Comparison of ENCODE assay signal across 8 cellular contexts in genomic region chr2:24122356-24123211, GRCh38. TPM values are rescaled to one million over a fixed set of nuclear protein-coding genes. Genes with fewer than 3 reads are reported as not detected.
DNase-seq lines count a peak whose midpoint lies in the region; ATAC-seq and TF ChIP-seq lines count a peak whose summit lies in the region.

No MANE protein-coding gene starts in this region.

- H3K27ac Mint-ChIP-seq in endothelial cell (ENCODE audit: unreplicated experiment) = peak overlapping the region; percentile 42

- H3K79me2 ChIP-seq in osteoblast (ENCODE audit: insufficient read depth, low read length) = peaks cover 7% of the 10 kb centered on the region

- no peaks in the 10 kb centered on the region for H3K9me3 Mint-ChIP-seq in endothelial cell (ENCODE audit: unreplicated experiment)

- DNase-seq in NCI-H1417 (lab: John Stamatoyannopoulos, UW) = peak in 2 of 3 experiments; percentile 39 to 73
- DNase-seq in NCI-H1417 treated with DMSO at 0.1 percent for 48 hours (lab: John Stamatoyannopoulos, UW) = no peak
- DNase-seq in OCI-M1 (lab: John Stamatoyannopoulos, UW) = peak; percentile 28
- DNase-seq in endothelial cell (ENCODE audit: low spot score) = no peak
- peak; percentile 80 for DNase-seq in osteoblast (ENCODE audit: insufficient read length, low spot score, missing footprints)
- DNase-seq in GF-D8 (lab: John Stamatoyannopoulos, UW) = no peak
- no peak for DNase-seq in middle frontal gyrus (ENCODE audit: extremely low spot score, low spot score)

- peaks cover 7% of the 10 kb centered on the region for H3K4me1 Mint-ChIP-seq in endothelial cell (ENCODE audit: unreplicated experiment)

- peak overlapping the region; percentile 87 for H3K27ac ChIP-seq in osteoblast (ENCODE audit: low read depth, low read length)

- H3K4me1 ChIP-seq in osteoblast (ENCODE audit: insufficient read depth, low read length) = peaks cover 14% of the 10 kb centered on the region

- ATAC-seq in GM21515 (IDR thresholded peaks at IDR 0.05; ENCODE audit: unreplicated experiment) = no peak

- H3K4me3 Mint-ChIP-seq in endothelial cell (ENCODE audit: unreplicated experiment) = peak overlapping the region; percentile 93

- no peaks in the 10 kb centered on the region for H3K36me3 ChIP-seq in osteoblast (ENCODE audit: insufficient read depth, low read length)

- H3K9me3 ChIP-seq in osteoblast (ENCODE audit: low read depth, low read length) = no peaks in the 10 kb centered on the region

- H3K4me3 ChIP-seq in osteoblast (ENCODE audit: insufficient read depth, low read length) = peak overlapping the region; percentile 87

- H4K20me1 ChIP-seq in osteoblast (ENCODE audit: insufficient read depth, low read length) = no peaks in the 10 kb centered on the region

- no peak for TF ChIP-seq CTCF in endothelial cell (IDR thresholded peaks at IDR 0.05; ENCODE audit: unreplicated experiment)
- no peak for TF ChIP-seq CTCF in osteoblast (IDR thresholded peaks at IDR 0.05; ENCODE audit: extremely low read depth, low read depth, low read length)

- H3K36me3 Mint-ChIP-seq in endothelial cell (ENCODE audit: low read depth, unreplicated experiment) = no peaks in the 10 kb centered on the region

- peak overlapping the region; percentile 96 for H2AFZ ChIP-seq in osteoblast (ENCODE audit: low read length)

- peak overlapping the region; percentile 89 for H3K4me2 ChIP-seq in osteoblast (ENCODE audit: insufficient read depth, low read length)

- H3K27me3 Mint-ChIP-seq in endothelial cell (ENCODE audit: unreplicated experiment) = peaks cover 3% of the 10 kb centered on the region

- no peaks in the 10 kb centered on the region for H3K27me3 ChIP-seq in osteoblast (ENCODE audit: insufficient read depth, low read length)

RNA-seq across cellular contexts. Expression of gene PFN4, which starts 0.6 kb away (rescaled TPM):
- total RNA-seq in endothelial cell (ENCODE audit: unreplicated experiment) (1.0 TPM), osteoblast (0.88 TPM in 1 of 2 replicates, not detected in the other)

RNA-seq across cellular contexts. Expression of gene FAM228B, which starts 0.7 kb away (rescaled TPM):
- total RNA-seq in endothelial cell (ENCODE audit: unreplicated experiment) (21.3 TPM), osteoblast (11.6 and 13.8 TPM in 2 replicates)

RNA-seq across cellular contexts. Expression of gene TP53I3, which starts 38.0 kb away (rescaled TPM):
- total RNA-seq in endothelial cell (ENCODE audit: unreplicated experiment) = 81.5 TPM
- 59.4 and 79.3 TPM in 2 replicates for total RNA-seq in osteoblast

RNA-seq across cellular contexts. Expression of gene SF3B6, which starts 46.5 kb away (rescaled TPM):
- total RNA-seq in endothelial cell (ENCODE audit: unreplicated experiment) (67.5 TPM), osteoblast (96.6 and 109 TPM in 2 replicates)

RNA-seq across cellular contexts. Expression of gene FAM228A, which starts 52.3 kb away (rescaled TPM):
- total RNA-seq in endothelial cell (ENCODE audit: unreplicated experiment) = not detected
- total RNA-seq in osteoblast = 1.4 and 1.5 TPM in 2 replicates

Comparison
In these comparisons a context has a peak if more than half of its experiments do, and no peak if none do; other contexts are left out.
1. DNase-seq: peak in NCI-H1417 (2 of 3), OCI-M1 (single experiment) and osteoblast (single experiment); none in NCI-H1417 treated with DMSO at 0.1 percent for 48 hours (single experiment), endothelial cell (single experiment), GF-D8 (single experiment) and middle frontal gyrus (single experiment).